Comparison of ENCODE assay signal across 25 cellular contexts in the genomic region with DNA sequence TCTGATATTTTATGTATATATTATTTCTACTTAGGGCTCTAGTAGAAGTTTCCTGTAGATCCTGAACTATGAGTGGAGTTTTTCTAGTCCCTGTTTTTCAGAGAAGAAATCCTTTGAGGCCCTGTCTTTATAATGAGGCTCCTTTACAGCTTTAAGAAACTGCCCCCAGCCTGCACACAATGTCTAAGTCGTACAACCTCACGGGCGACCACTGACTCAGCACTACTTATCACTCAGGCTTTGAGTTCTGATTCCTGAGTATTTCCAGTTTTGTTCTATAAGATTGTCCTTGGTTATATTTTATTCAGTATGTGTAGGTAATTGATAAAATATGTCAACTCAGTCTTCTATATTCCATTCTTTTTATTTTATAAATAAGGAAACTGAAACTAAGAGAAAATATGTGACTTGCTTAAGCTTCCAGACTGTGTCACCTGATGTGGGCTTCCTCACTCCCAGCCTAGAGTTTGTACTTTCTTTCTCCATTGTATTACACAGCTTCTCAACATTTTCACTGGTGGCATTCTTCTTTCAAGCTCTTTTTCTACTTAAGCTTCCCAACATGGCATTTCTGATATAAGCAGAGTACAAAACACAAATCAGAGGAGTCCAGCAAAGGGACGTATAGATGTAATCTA.
DNase-seq lines count a peak whose midpoint lies in the region; FAIRE-seq and TF ChIP-seq lines count a peak whose summit lies in the region.
"Had no signal": no experiment of that assay in that cellular context is flagged by ENCODE, and none has a peak within 500 bp of the region (broad histone marks: within the 10 kb centered on the region; RNA-seq: fewer than 3 reads in every experiment).

No MANE protein-coding gene starts in this region.

- H3K27me3 Mint-ChIP-seq in astrocyte (ENCODE audit: low read depth, unreplicated experiment) = no peaks in the 10 kb centered on the region
- H3K27me3 Mint-ChIP-seq: activated CD4-positive, alpha-beta T cell treated with anti-CD3 and anti-CD28 coated beads, Interleukin-2, amount 10 ng/mL, durations not matched to agents 7 days and 5 days; central memory CD8-positive, alpha-beta T cell had no signal

- H3K9me3 Mint-ChIP-seq in astrocyte (ENCODE audit: unreplicated experiment) = peaks cover 2% of the 10 kb centered on the region
- H3K9me3 Mint-ChIP-seq: T-helper 2 cell treated with Interferon-gamma antibody and Interleukin-4, amounts not matched to agents 5 μg/mL and 100 μg/mL, for 36 hours had no signal

- no peak overlapping the region for H3K9ac ChIP-seq in KMS-11
- no peak overlapping the region for H3K9ac ChIP-seq in astrocyte (ENCODE audit: low read length)

- H3K4me3 Mint-ChIP-seq in astrocyte (ENCODE audit: unreplicated experiment) = no peak overlapping the region
- H3K4me3 Mint-ChIP-seq: activated CD4-positive, alpha-beta T cell treated with anti-CD3 and anti-CD28 coated beads, Interleukin-2, amount 10 ng/mL, durations not matched to agents 7 days and 5 days; central memory CD8-positive, alpha-beta T cell; T-helper 2 cell treated with Interferon-gamma antibody and Interleukin-4, amounts not matched to agents 5 μg/mL and 100 μg/mL, for 36 hours had no signal

- H3K36me3 ChIP-seq in KMS-11 (ENCODE audit: insufficient read depth) (no peaks in the 10 kb centered on the region), astrocyte (ENCODE audit: insufficient read depth, low read length) (no peaks in the 10 kb centered on the region)
- H3K36me3 ChIP-seq: right lobe of liver, vagina, WERI-Rb-1 had no signal

- no peak for FAIRE-seq in astrocyte (lab: Jason Lieb, UNC)
- FAIRE-seq: keratinocyte, RCC 7860 had no signal

- no peak for TF ChIP-seq CTCF in KMS-11 (conservative IDR thresholded peaks at IDR 0.05; ENCODE audit: low read depth, low read length)
- TF ChIP-seq CTCF in astrocyte (IDR thresholded peaks at IDR 0.05; ENCODE audit: insufficient read depth, low read depth, low read length) = no peak

- H3K27ac ChIP-seq in KMS-11 = no peak overlapping the region
- H3K27ac ChIP-seq in astrocyte (ENCODE audit: low read depth, low read length) = no peak overlapping the region
- H3K27ac ChIP-seq: right lobe of liver, testis, vagina, WERI-Rb-1 had no signal

- H2AFZ ChIP-seq in KMS-11 (ENCODE audit: low read depth) (no peak overlapping the region), astrocyte (ENCODE audit: low read depth, low read length) (no peak overlapping the region)

- H3K4me3 ChIP-seq in KMS-11 (IDR thresholded peaks at IDR 0.05; ENCODE audit: insufficient read depth, low read depth, low read length) = no peak overlapping the region
- no peak overlapping the region for H3K4me3 ChIP-seq in astrocyte (ENCODE audit: insufficient read depth, low read depth, low read length)
- H3K4me3 ChIP-seq: right lobe of liver, testis, vagina had no signal

- H3K79me2 ChIP-seq in KMS-11 (ENCODE audit: insufficient read depth, low read depth) = no peaks in the 10 kb centered on the region
- no peaks in the 10 kb centered on the region for H3K79me2 ChIP-seq in astrocyte (ENCODE audit: insufficient read depth, low read length)

- no peaks in the 10 kb centered on the region for H3K36me3 Mint-ChIP-seq in astrocyte (ENCODE audit: low read depth, unreplicated experiment)

- 0 out of 2 replicates have a peak overlapping the region, but pooled peaks have one; percentile 17 for H3K4me2 ChIP-seq in KMS-11
- H3K4me2 ChIP-seq in astrocyte (ENCODE audit: low read length) = no peak overlapping the region

- H3K4me1 ChIP-seq in KMS-11 (ENCODE audit: low read depth, poor library complexity, severe bottlenecking) = no peaks in the 10 kb centered on the region
- H3K4me1 ChIP-seq in astrocyte (ENCODE audit: insufficient read depth, low read length) = no peaks in the 10 kb centered on the region
- H3K4me1 ChIP-seq: right lobe of liver, testis, vagina had no signal

- H3K27ac Mint-ChIP-seq in astrocyte (ENCODE audit: unreplicated experiment) = peak overlapping the region; percentile 11
- H3K27ac Mint-ChIP-seq: activated CD4-positive, alpha-beta T cell treated with anti-CD3 and anti-CD28 coated beads, Interleukin-2, amount 10 ng/mL, durations not matched to agents 7 days and 5 days; T-helper 2 cell treated with Interferon-gamma antibody and Interleukin-4, amounts not matched to agents 5 μg/mL and 100 μg/mL, for 36 hours had no signal

- DNase-seq in ACHN = peak; percentile 38
- DNase-seq in astrocyte (ENCODE audit: low read depth) = no peak
- DNase-seq in fibroblast of peridontal ligament (ENCODE audit: extremely low read depth) = peak; percentile 30
- no peak for DNase-seq in NCI-H1092 (lab: John Stamatoyannopoulos, UW)
- DNase-seq in cerebellar cortex (ENCODE audit: low spot score) = no peak
- no peak for DNase-seq in CD1c-positive myeloid dendritic cell (ENCODE audit: extremely low spot score)
- DNase-seq in HCEC 1CT = no peak
- DNase-seq: activated CD4-positive, alpha-beta T cell treated with anti-CD3 and anti-CD28 coated beads, Interleukin-2, amount 10 ng/mL, durations not matched to agents 7 days and 5 days; activated naive CD4-positive, alpha-beta T cell treated with Interleukin-2 at 50 U/mL for 16 hours; activated T-cell treated with anti-CD3 and anti-CD28 coated beads, Interleukin-2, amount 50 U/mL, for 48 hours; amygdala; C1 segment of cervical spinal cord; NCI-H2171 treated with DMSO at 0.1 percent for 48 hours; NCI-H526; right lobe of liver; stimulated activated CD4-positive, alpha-beta T cell treated with anti-CD3 and anti-CD28 coated beads, Interleukin-4, amount 100 ng/mL, for 4 hours; stimulated activated naive CD4-positive, alpha-beta T cell; testis; WERI-Rb-1 had no signal

- H3K27me3 ChIP-seq in KMS-11 (ENCODE audit: insufficient read depth, low read depth) = no peaks in the 10 kb centered on the region
- no peaks in the 10 kb centered on the region for H3K27me3 ChIP-seq in astrocyte (ENCODE audit: insufficient read depth, low read length)
- H3K27me3 ChIP-seq: right lobe of liver, testis, vagina had no signal

- H3K4me1 Mint-ChIP-seq in astrocyte (ENCODE audit: low read depth, unreplicated experiment) = peaks cover 7% of the 10 kb centered on the region
- H3K4me1 Mint-ChIP-seq: activated CD4-positive, alpha-beta T cell treated with anti-CD3 and anti-CD28 coated beads, Interleukin-2, amount 10 ng/mL, durations not matched to agents 7 days and 5 days; central memory CD8-positive, alpha-beta T cell had no signal

- H4K20me1 ChIP-seq in KMS-11 (ENCODE audit: insufficient read depth) (no peaks in the 10 kb centered on the region), astrocyte (ENCODE audit: insufficient read depth, low read length) (no peaks in the 10 kb centered on the region)

- H3K9me3 ChIP-seq in astrocyte (ENCODE audit: insufficient read depth, low read depth, low read length) = no peaks in the 10 kb centered on the region
- H3K9me3 ChIP-seq: right lobe of liver, testis, vagina had no signal

- in situ Hi-C loops in ACHN (cut with HindIII; ENCODE audit: low pct_ligation_motif_present, low pct_unique_long_range_greater_than_20kb, low sequenced_read_pairs) = no loop called here

Comparison
In these comparisons a context has a peak if more than half of its experiments do, and no peak if none do; other contexts are left out.
1. DNase-seq: peak in ACHN (single experiment) and fibroblast of peridontal ligament (single experiment); none in astrocyte (single experiment), NCI-H1092 (single experiment), cerebellar cortex (single experiment), CD1c-positive myeloid dendritic cell (single experiment) and HCEC 1CT (single experiment).